Comparison of ENCODE assay signal across 1 cellular context in the genomic region with DNA sequence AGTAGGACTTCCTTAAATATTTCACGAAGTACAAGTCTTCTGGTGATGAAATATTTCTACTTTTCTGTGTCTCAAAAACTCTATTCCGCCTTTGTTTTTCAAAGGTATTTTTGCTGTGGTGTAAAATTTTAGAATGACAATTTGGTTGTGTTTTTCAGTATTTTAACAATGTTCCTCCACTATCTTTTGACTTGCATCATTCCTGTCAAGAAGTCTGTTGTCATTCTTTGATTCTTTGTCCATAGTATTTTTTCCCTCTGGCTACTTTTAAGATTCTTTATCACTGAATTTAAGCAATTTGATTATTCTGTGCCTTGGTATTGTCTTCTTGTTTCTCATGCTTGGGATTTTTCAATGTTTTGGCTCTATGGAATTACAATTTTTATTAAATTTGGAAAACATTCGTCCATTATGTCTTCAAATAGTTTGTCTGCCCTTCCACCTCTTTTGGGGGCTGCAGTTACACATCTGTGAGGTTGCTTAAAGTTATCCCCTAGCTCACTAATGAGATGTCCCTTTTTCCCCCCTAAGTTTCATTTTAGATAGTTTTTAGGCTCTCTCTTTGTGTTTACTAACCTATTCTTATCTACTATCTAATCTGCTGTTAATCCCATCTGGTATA.
TF ChIP-seq lines count a peak whose summit lies in the region.

No MANE protein-coding gene starts in this region.

TF ChIP-seq in K562, 482 proteins besides CTCF, POLR2A, EP300 and RAD21 (continued from another document):
- TF ChIP-seq CBX3 (IDR thresholded peaks at IDR 0.05; ENCODE audit: borderline replicate concordance in 1 of 2, low read length in 2 of 2): peak in 1 of 2 experiments; percentile 84; a peak in 2 of 3 replicates
- TF ChIP-seq, protein P1, sequence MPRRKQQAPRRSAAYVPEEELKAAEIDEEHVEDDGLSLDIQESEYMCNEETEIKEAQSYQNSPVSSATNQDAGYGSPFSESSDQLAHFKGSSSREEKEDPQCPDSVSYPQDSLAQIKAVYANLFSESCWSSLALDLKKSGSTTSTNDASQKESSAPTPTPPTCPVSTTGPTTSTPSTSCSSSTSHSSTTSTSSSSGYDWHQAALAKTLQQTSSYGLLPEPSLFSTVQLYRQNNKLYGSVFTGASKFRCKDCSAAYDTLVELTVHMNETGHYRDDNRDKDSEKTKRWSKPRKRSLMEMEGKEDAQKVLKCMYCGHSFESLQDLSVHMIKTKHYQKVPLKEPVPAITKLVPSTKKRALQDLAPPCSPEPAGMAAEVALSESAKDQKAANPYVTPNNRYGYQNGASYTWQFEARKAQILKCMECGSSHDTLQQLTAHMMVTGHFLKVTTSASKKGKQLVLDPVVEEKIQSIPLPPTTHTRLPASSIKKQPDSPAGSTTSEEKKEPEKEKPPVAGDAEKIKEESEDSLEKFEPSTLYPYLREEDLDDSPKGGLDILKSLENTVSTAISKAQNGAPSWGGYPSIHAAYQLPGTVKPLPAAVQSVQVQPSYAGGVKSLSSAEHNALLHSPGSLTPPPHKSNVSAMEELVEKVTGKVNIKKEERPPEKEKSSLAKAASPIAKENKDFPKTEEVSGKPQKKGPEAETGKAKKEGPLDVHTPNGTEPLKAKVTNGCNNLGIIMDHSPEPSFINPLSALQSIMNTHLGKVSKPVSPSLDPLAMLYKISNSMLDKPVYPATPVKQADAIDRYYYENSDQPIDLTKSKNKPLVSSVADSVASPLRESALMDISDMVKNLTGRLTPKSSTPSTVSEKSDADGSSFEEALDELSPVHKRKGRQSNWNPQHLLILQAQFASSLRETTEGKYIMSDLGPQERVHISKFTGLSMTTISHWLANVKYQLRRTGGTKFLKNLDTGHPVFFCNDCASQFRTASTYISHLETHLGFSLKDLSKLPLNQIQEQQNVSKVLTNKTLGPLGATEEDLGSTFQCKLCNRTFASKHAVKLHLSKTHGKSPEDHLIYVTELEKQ (CRISPR knock-in tag; IDR thresholded peaks at IDR 0.05): no peak
- TF ChIP-seq ELF2 (CRISPR knock-in tag; IDR thresholded peaks at IDR 0.05): no peak
- peak; percentile 85 for TF ChIP-seq TRIM28 (IDR thresholded peaks at IDR 0.05)
- no peak for TF ChIP-seq CHD1 (IDR thresholded peaks at IDR 0.05; ENCODE audit: low read length)
- TF ChIP-seq, protein P2, sequence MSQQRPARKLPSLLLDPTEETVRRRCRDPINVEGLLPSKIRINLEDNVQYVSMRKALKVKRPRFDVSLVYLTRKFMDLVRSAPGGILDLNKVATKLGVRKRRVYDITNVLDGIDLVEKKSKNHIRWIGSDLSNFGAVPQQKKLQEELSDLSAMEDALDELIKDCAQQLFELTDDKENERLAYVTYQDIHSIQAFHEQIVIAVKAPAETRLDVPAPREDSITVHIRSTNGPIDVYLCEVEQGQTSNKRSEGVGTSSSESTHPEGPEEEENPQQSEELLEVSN (IDR thresholded peaks at IDR 0.05; ENCODE audit: borderline replicate concordance in 1 of 2, extremely low read depth in 1 of 2, insufficient read depth in 1 of 2, insufficient read length in 1 of 2, low read depth in 1 of 2, low read length in 1 of 2, poor library complexity in 1 of 2, severe bottlenecking in 1 of 2): no peak
- TF ChIP-seq MCM3 (IDR thresholded peaks at IDR 0.05): no peak
- no peak for TF ChIP-seq TAF1 (IDR thresholded peaks at IDR 0.05; ENCODE audit: control insufficient read depth, extremely low read depth, insufficient read depth, low read length, severe bottlenecking)
- TF ChIP-seq, protein P3, sequence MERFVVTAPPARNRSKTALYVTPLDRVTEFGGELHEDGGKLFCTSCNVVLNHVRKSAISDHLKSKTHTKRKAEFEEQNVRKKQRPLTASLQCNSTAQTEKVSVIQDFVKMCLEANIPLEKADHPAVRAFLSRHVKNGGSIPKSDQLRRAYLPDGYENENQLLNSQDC (CRISPR knock-in tag; IDR thresholded peaks at IDR 0.05): no peak
- TF ChIP-seq, protein P4, sequence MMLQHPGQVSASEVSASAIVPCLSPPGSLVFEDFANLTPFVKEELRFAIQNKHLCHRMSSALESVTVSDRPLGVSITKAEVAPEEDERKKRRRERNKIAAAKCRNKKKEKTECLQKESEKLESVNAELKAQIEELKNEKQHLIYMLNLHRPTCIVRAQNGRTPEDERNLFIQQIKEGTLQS (IDR thresholded peaks at IDR 0.05): 0 out of 2 replicates have a peak, but pooled peaks have one; percentile 15
- TF ChIP-seq, protein P4 (CRISPR knock-in tag; conservative IDR thresholded peaks at IDR 0.05): no peak
- TF ChIP-seq ARHGAP35 (IDR thresholded peaks at IDR 0.05; ENCODE audit: partially characterized antibody): no peak
